Comparison of ENCODE assay signal across 8 cellular contexts in genomic region chr17:3722716-3723115, GRCh38. TPM values are rescaled to one million over a fixed set of nuclear protein-coding genes. Genes with fewer than 3 reads are reported as not detected.
DNase-seq lines count a peak whose midpoint lies in the region; ATAC-seq, FAIRE-seq and TF ChIP-seq lines count a peak whose summit lies in the region.

No MANE protein-coding gene starts in this region.

- H3K9me3 ChIP-seq in BLaER1 treated with 17β-estradiol and CSF1 and Interleukin-3, amounts not matched to agents 10 nM and 100 nM (replicated peaks in 1 of 11) = no peaks in the 10 kb centered on the region
- H3K9me3 ChIP-seq in MG63 = no peaks in the 10 kb centered on the region
- no peaks in the 10 kb centered on the region for H3K9me3 ChIP-seq in duodenal mucosa (ENCODE audit: control insufficient read depth in 1 of 2, low read length in 2 of 2)

- H3K36me3 ChIP-seq in BLaER1 treated with 17β-estradiol and CSF1 and Interleukin-3, amounts not matched to agents 10 nM and 100 nM = peaks cover 6 to 69% (median 52%) of the 10 kb centered on the region in 11 experiments; a peak in 21 of 22 replicates
- H3K36me3 ChIP-seq in MG63 = peaks cover 28% of the 10 kb centered on the region
- H3K36me3 ChIP-seq in duodenal mucosa (ENCODE audit: control insufficient read depth in 1 of 2, insufficient read depth in 2 of 2, low read length in 2 of 2) = peaks cover 4 to 9% of the 10 kb centered on the region in 2 donors

- H3K4me1 Mint-ChIP-seq in nephron = peaks cover 21% of the 10 kb centered on the region

- no peak for FAIRE-seq in GM12892 (lab: Jason Lieb, UNC)

- H4K20me1 ChIP-seq in BLaER1 treated with 17β-estradiol and CSF1 and Interleukin-3, amounts not matched to agents 10 nM and 100 nM = peaks cover 0 to 47% (median 23%) of the 10 kb centered on the region in 11 experiments; a peak in 16 of 22 replicates

- no peak for TF ChIP-seq CTCF in nephron (IDR thresholded peaks at IDR 0.05; ENCODE audit: unreplicated experiment in 3 of 3)

- no peak for TF ChIP-seq POLR2A in GM12892 (IDR thresholded peaks at IDR 0.05; ENCODE audit: low read depth, low read length)

- H3K4me3 ChIP-seq in BLaER1 treated with 17β-estradiol and CSF1 and Interleukin-3, amounts not matched to agents 10 nM and 100 nM = peak overlapping the region; percentile 77 to 99 (median 93)
- H3K4me3 ChIP-seq in MG63 = peak overlapping the region; percentile 93
- peak overlapping the region; percentile 95 to 96 for H3K4me3 ChIP-seq in duodenal mucosa (ENCODE audit: low read depth in 1 of 2, low read length in 2 of 2)

- ATAC-seq in HG03354 (IDR thresholded peaks at IDR 0.05; ENCODE audit: poor library complexity, severe bottlenecking, unreplicated experiment) = no peak

- H3K27ac ChIP-seq in BLaER1 treated with 17β-estradiol and CSF1 and Interleukin-3, amounts not matched to agents 10 nM and 100 nM = peak overlapping the region; percentile 82 to 92 (median 90); a peak in 20 of 22 replicates
- H3K27ac ChIP-seq in duodenal mucosa (ENCODE audit: low read depth, low read length) = no peak overlapping the region

- peaks cover 23% of the 10 kb centered on the region for H3K36me3 Mint-ChIP-seq in nephron (ENCODE audit: low read depth)

- peak overlapping the region; percentile 53 to 84 (median 81) for H3K27ac Mint-ChIP-seq in nephron

- no peaks in the 10 kb centered on the region for H3K27me3 Mint-ChIP-seq in nephron (ENCODE audit: low read depth)

- peak overlapping the region; percentile 79 to 90 (median 87) for H3K4me3 Mint-ChIP-seq in nephron

- peak overlapping the region; percentile 91 to 99 (median 96) for H3K4me2 ChIP-seq in BLaER1 treated with 17β-estradiol and CSF1 and Interleukin-3, amounts not matched to agents 10 nM and 100 nM

- no peak for DNase-seq in MG63
- DNase-seq in GM12892 (ENCODE audit: insufficient read length) = no peak
- DNase-seq in NCI-H2107 (lab: John Stamatoyannopoulos, UW) = no peak
- DNase-seq in NCI-H1105 (lab: John Stamatoyannopoulos, UW) = no peak

- H3K4me1 ChIP-seq in BLaER1 treated with 17β-estradiol and CSF1 and Interleukin-3, amounts not matched to agents 10 nM and 100 nM = peaks cover 63 to 84% (median 75%) of the 10 kb centered on the region in 10 experiments
- H3K4me1 ChIP-seq in duodenal mucosa (ENCODE audit: control insufficient read depth in 1 of 2, insufficient read depth in 2 of 2, low read length in 2 of 2) = peaks cover 32 to 35% of the 10 kb centered on the region in 2 donors

- peak overlapping the region; percentile 84 to 97 (median 92) for H3K9ac ChIP-seq in BLaER1 treated with 17β-estradiol and CSF1 and Interleukin-3, amounts not matched to agents 10 nM and 100 nM
- H3K9ac ChIP-seq in duodenal mucosa (ENCODE audit: low read depth in 1 of 2, low read length in 2 of 2) = peak overlapping the region; percentile 85 to 91

- H3K9me3 Mint-ChIP-seq in nephron = no peaks in the 10 kb centered on the region

- H3K27me3 ChIP-seq in BLaER1 treated with 17β-estradiol and CSF1 and Interleukin-3, amounts not matched to agents 10 nM and 100 nM = no peaks in the 10 kb centered on the region
- H3K27me3 ChIP-seq in MG63 (no peaks in the 10 kb centered on the region), duodenal mucosa (ENCODE audit: control insufficient read depth in 1 of 2, insufficient read depth in 2 of 2, low read length in 2 of 2) (no peaks in the 10 kb centered on the region)

RNA-seq across cellular contexts. Expression of gene HASPIN, which starts 1.0 kb away (rescaled TPM):
- total RNA-seq in MG63 (2014; rRNA removed; shearing (Covaris generic); ENCODE audit: low replicate concordance) = 6.9 and 13.0 TPM in 2 replicates
- polyA plus RNA-seq in GM12892 (2012; ENCODE audit: missing spikeins) = 4.7 TPM

RNA-seq across cellular contexts. Expression of gene P2RX5, which starts 26.8 kb away (rescaled TPM):
- 12.0 and 12.3 TPM in 2 replicates for total RNA-seq in MG63 (2014; rRNA removed; shearing (Covaris generic); ENCODE audit: low replicate concordance)
- polyA plus RNA-seq in GM12892 (2012; ENCODE audit: missing spikeins) = 13.9 TPM

RNA-seq across cellular contexts. Expression of gene EMC6, which starts 54.1 kb away (rescaled TPM):
- total RNA-seq in MG63 (2014; rRNA removed; shearing (Covaris generic); ENCODE audit: low replicate concordance) = 2.4 and 23.4 TPM in 2 replicates
- polyA plus RNA-seq in GM12892 (2012; ENCODE audit: missing spikeins) = 37.1 TPM

RNA-seq across cellular contexts. Expression of gene TAX1BP3, which starts 54.3 kb away (rescaled TPM):
- total RNA-seq in MG63 (2014; rRNA removed; shearing (Covaris generic); ENCODE audit: low replicate concordance) = 63.4 and 127 TPM in 2 replicates
- 12.0 TPM for polyA plus RNA-seq in GM12892 (2012; ENCODE audit: missing spikeins)
